Comparison of ENCODE assay signal across 22 cellular contexts in genomic region chr11:64391839-64392238, GRCh38.
"Had no signal": no experiment of that assay in that cellular context is flagged by ENCODE, and none has a peak within 500 bp of the region (broad histone marks: within the 10 kb centered on the region; RNA-seq: fewer than 3 reads in every experiment).

No MANE protein-coding gene starts in this region.

- H3K9me3 ChIP-seq: breast epithelium had no signal

- H3K27me3 ChIP-seq: breast epithelium had no signal

- H3K36me3 ChIP-seq: breast epithelium, WERI-Rb-1 had no signal

- H3K4me3 Mint-ChIP-seq: activated CD8-positive, alpha-beta T cell treated with anti-CD3 and anti-CD28 coated beads for 36 hours; activated naive CD4-positive, alpha-beta T cell treated with anti-CD3 and anti-CD28 coated beads, Interleukin-2, amount 10 ng/mL, durations not matched to agents 7 days and 5 days; activated naive CD8-positive, alpha-beta T cell treated with anti-CD3 and anti-CD28 coated beads for 36 hours; activated T-cell treated with anti-CD3 and anti-CD28 coated beads, Interleukin-2, amount 50 U/mL, for 72 hours had no signal

- H3K4me3 ChIP-seq: breast epithelium, SK-N-MC had no signal

- DNase-seq: activated CD4-positive, alpha-beta T cell treated with anti-CD3 and anti-CD28 coated beads for 4 hours; activated CD8-positive, alpha-beta memory T cell treated with anti-CD3 and anti-CD28 coated beads, Interleukin-2, amount 50 U/mL, for 4 hours; activated naive CD4-positive, alpha-beta T cell treated with anti-CD3 and anti-CD28 coated beads, Interleukin-2, amount 10 ng/mL, durations not matched to agents 7 days and 5 days; activated T-cell treated with anti-CD3 and anti-CD28 coated beads, Interleukin-2, amount 50 U/mL, for 72 hours; anterior cingulate cortex; caudate nucleus; NCI-H1048; NCI-H1417 treated with DMSO at 0.1 percent for 48 hours; NCI-H1694; NCI-H2029; NCI-H345; NCI-H510A; NCI-H526 treated with DMSO at 0.1 percent for 48 hours; NCI-H82; SIG-M5; WERI-Rb-1 had no signal

- H3K9me3 Mint-ChIP-seq: T-cell had no signal

- H3K4me1 ChIP-seq: breast epithelium had no signal

- H3K36me3 Mint-ChIP-seq: activated naive CD4-positive, alpha-beta T cell treated with anti-CD3 and anti-CD28 coated beads, Interleukin-2, amount 10 ng/mL, durations not matched to agents 7 days and 5 days; T-cell had no signal

- ATAC-seq: activated T-cell treated with anti-CD3 and anti-CD28 coated beads, Interleukin-2, amount 50 U/mL, for 72 hours had no signal

- H3K27ac Mint-ChIP-seq: activated CD8-positive, alpha-beta T cell treated with anti-CD3 and anti-CD28 coated beads for 36 hours; activated naive CD4-positive, alpha-beta T cell treated with anti-CD3 and anti-CD28 coated beads, Interleukin-2, amount 10 ng/mL, durations not matched to agents 7 days and 5 days; activated naive CD8-positive, alpha-beta T cell treated with anti-CD3 and anti-CD28 coated beads for 36 hours; activated T-cell treated with anti-CD3 and anti-CD28 coated beads, Interleukin-2, amount 50 U/mL, for 72 hours; activated T-helper 2 cell treated with anti-CD3 and anti-CD28 coated beads, Interferon-gamma antibody, Interleukin-2, Interleukin-4, amounts not matched to agents 10 μg/mL and 5 μg/mL and 100 μg/mL, durations not matched to agents 14 hours and 24 hours and 36 hours; T-cell had no signal

- H3K27me3 Mint-ChIP-seq: activated CD8-positive, alpha-beta T cell treated with anti-CD3 and anti-CD28 coated beads for 36 hours; activated naive CD8-positive, alpha-beta T cell treated with anti-CD3 and anti-CD28 coated beads for 36 hours had no signal

- H3K27ac ChIP-seq: breast epithelium, SK-N-MC, WERI-Rb-1 had no signal
